Comparison of ENCODE assay signal across 1 cellular context in the genomic region with DNA sequence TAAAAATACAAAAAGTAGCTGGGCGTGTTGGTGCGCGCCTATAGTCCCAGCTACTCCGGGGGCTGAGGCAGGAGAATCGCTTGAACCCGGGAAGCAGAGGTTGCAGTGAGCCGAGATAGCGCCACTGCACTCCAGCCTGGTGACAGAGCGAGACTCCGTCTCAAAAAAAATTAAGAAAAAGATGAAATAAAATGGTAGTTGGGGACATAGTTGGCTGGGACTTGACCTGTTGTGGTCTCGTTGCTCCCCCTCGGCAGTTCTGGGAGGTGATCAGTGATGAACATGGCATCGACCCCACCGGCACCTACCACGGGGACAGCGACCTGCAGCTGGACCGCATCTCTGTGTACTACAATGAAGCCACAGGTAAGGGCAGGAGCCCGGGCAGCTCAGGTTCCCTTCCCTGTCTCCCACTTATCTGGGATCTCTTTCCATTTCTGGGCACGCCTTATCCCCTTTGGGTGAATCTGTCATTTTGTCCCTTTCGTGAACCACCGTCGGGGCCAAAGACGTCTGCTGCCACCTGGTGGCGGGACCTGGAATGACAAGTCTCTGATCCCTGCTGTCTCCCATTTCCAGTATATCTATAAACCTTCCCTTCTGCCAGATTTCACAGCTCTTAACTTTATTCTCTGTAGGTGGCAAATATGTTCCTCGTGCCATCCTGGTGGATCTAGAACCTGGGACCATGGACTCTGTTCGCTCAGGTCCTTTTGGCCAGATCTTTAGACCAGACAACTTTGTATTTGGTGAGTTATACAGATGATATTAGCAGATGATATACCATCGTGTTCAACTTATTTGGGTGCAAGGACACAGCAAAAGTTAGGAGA.
TF ChIP-seq lines count a peak whose summit lies in the region.

No MANE protein-coding gene starts in this region.

TF ChIP-seq in HepG2, 621 proteins besides CTCF, POLR2A, EP300 and RAD21 (continues in another document):
- TF ChIP-seq, protein P1, sequence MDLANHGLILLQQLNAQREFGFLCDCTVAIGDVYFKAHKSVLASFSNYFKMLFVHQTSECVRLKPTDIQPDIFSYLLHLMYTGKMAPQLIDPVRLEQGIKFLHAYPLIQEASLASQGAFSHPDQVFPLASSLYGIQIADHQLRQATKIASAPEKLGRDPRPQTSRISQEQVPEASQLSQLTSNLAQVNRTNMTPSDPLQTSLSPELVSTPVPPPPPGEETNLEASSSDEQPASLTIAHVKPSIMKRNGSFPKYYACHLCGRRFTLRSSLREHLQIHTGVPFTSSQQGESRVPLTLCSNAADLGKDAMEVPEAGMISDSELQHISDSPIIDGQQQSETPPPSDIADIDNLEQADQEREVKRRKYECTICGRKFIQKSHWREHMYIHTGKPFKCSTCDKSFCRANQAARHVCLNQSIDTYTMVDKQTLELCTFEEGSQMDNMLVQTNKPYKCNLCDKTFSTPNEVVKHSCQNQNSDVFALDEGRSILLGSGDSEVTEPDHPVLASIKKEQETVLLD (CRISPR knock-in tag; IDR thresholded peaks at IDR 0.05; ENCODE audit: low read depth): 0 out of 2 replicates have a peak, but pooled peaks have one; percentile 30
- no peak for TF ChIP-seq ZNF543 (CRISPR knock-in tag; IDR thresholded peaks at IDR 0.05)
- TF ChIP-seq, protein P2, sequence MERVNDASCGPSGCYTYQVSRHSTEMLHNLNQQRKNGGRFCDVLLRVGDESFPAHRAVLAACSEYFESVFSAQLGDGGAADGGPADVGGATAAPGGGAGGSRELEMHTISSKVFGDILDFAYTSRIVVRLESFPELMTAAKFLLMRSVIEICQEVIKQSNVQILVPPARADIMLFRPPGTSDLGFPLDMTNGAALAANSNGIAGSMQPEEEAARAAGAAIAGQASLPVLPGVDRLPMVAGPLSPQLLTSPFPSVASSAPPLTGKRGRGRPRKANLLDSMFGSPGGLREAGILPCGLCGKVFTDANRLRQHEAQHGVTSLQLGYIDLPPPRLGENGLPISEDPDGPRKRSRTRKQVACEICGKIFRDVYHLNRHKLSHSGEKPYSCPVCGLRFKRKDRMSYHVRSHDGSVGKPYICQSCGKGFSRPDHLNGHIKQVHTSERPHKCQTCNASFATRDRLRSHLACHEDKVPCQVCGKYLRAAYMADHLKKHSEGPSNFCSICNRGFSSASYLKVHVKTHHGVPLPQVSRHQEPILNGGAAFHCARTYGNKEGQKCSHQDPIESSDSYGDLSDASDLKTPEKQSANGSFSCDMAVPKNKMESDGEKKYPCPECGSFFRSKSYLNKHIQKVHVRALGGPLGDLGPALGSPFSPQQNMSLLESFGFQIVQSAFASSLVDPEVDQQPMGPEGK (CRISPR knock-in tag; IDR thresholded peaks at IDR 0.05): 0 out of 2 replicates have a peak, but pooled peaks have one; percentile 32
- no peak for TF ChIP-seq PCBP2 (optimal IDR thresholded peaks at IDR 0.05; ENCODE audit: low read depth, low read length, poor library complexity, severe bottlenecking)
- no peak for TF ChIP-seq RFX3 (CRISPR knock-in tag; IDR thresholded peaks at IDR 0.05)
- peak; percentile 92; the same call in 1 of the 2 replicates for TF ChIP-seq SMYD3 (CRISPR knock-in tag; IDR thresholded peaks at IDR 0.05)
- TF ChIP-seq ZFP36 (IDR thresholded peaks at IDR 0.05; ENCODE audit: borderline replicate concordance, low read depth, low read length, partially characterized antibody): no peak
- TF ChIP-seq, protein P3, sequence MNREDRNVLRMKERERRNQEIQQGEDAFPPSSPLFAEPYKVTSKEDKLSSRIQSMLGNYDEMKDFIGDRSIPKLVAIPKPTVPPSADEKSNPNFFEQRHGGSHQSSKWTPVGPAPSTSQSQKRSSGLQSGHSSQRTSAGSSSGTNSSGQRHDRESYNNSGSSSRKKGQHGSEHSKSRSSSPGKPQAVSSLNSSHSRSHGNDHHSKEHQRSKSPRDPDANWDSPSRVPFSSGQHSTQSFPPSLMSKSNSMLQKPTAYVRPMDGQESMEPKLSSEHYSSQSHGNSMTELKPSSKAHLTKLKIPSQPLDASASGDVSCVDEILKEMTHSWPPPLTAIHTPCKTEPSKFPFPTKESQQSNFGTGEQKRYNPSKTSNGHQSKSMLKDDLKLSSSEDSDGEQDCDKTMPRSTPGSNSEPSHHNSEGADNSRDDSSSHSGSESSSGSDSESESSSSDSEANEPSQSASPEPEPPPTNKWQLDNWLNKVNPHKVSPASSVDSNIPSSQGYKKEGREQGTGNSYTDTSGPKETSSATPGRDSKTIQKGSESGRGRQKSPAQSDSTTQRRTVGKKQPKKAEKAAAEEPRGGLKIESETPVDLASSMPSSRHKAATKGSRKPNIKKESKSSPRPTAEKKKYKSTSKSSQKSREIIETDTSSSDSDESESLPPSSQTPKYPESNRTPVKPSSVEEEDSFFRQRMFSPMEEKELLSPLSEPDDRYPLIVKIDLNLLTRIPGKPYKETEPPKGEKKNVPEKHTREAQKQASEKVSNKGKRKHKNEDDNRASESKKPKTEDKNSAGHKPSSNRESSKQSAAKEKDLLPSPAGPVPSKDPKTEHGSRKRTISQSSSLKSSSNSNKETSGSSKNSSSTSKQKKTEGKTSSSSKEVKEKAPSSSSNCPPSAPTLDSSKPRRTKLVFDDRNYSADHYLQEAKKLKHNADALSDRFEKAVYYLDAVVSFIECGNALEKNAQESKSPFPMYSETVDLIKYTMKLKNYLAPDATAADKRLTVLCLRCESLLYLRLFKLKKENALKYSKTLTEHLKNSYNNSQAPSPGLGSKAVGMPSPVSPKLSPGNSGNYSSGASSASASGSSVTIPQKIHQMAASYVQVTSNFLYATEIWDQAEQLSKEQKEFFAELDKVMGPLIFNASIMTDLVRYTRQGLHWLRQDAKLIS (CRISPR knock-in tag; IDR thresholded peaks at IDR 0.05): no peak
- no peak for TF ChIP-seq ZSCAN29 (CRISPR knock-in tag; conservative IDR thresholded peaks at IDR 0.05)
- TF ChIP-seq HMG20B (CRISPR knock-in tag; conservative IDR thresholded peaks at IDR 0.05): no peak
- TF ChIP-seq ZSCAN9 (CRISPR knock-in tag; IDR thresholded peaks at IDR 0.05; ENCODE audit: borderline replicate concordance): no peak
- no peak for TF ChIP-seq ZNF274 (CRISPR knock-in tag; IDR thresholded peaks at IDR 0.05)
- TF ChIP-seq CCDC6 (CRISPR knock-in tag; IDR thresholded peaks at IDR 0.05): no peak
- TF ChIP-seq HNRNPLL (IDR thresholded peaks at IDR 0.05; ENCODE audit: low read depth, low read length, poor library complexity, severe bottlenecking): no peak
- TF ChIP-seq, protein P4, sequence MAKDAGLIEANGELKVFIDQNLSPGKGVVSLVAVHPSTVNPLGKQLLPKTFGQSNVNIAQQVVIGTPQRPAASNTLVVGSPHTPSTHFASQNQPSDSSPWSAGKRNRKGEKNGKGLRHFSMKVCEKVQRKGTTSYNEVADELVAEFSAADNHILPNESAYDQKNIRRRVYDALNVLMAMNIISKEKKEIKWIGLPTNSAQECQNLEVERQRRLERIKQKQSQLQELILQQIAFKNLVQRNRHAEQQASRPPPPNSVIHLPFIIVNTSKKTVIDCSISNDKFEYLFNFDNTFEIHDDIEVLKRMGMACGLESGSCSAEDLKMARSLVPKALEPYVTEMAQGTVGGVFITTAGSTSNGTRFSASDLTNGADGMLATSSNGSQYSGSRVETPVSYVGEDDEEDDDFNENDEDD (CRISPR knock-in tag; IDR thresholded peaks at IDR 0.05; ENCODE audit: borderline replicate concordance): no peak
- no peak; the same call in 1 of the 2 replicates for TF ChIP-seq SALL2 (CRISPR knock-in tag; IDR thresholded peaks at IDR 0.05)
- TF ChIP-seq ZNF136 (CRISPR knock-in tag; IDR thresholded peaks at IDR 0.05; ENCODE audit: low read depth): no peak
- no peak for TF ChIP-seq TMF1 (CRISPR knock-in tag; IDR thresholded peaks at IDR 0.05; ENCODE audit: low read depth)
- no peak; the same call in 1 of the 2 replicates for TF ChIP-seq ZNF766 (CRISPR knock-in tag; IDR thresholded peaks at IDR 0.05; ENCODE audit: borderline replicate concordance)
- TF ChIP-seq RXRA (CRISPR knock-in tag; IDR thresholded peaks at IDR 0.05): peak; percentile 46; the same call in 1 of the 2 replicates
- TF ChIP-seq, protein P5, sequence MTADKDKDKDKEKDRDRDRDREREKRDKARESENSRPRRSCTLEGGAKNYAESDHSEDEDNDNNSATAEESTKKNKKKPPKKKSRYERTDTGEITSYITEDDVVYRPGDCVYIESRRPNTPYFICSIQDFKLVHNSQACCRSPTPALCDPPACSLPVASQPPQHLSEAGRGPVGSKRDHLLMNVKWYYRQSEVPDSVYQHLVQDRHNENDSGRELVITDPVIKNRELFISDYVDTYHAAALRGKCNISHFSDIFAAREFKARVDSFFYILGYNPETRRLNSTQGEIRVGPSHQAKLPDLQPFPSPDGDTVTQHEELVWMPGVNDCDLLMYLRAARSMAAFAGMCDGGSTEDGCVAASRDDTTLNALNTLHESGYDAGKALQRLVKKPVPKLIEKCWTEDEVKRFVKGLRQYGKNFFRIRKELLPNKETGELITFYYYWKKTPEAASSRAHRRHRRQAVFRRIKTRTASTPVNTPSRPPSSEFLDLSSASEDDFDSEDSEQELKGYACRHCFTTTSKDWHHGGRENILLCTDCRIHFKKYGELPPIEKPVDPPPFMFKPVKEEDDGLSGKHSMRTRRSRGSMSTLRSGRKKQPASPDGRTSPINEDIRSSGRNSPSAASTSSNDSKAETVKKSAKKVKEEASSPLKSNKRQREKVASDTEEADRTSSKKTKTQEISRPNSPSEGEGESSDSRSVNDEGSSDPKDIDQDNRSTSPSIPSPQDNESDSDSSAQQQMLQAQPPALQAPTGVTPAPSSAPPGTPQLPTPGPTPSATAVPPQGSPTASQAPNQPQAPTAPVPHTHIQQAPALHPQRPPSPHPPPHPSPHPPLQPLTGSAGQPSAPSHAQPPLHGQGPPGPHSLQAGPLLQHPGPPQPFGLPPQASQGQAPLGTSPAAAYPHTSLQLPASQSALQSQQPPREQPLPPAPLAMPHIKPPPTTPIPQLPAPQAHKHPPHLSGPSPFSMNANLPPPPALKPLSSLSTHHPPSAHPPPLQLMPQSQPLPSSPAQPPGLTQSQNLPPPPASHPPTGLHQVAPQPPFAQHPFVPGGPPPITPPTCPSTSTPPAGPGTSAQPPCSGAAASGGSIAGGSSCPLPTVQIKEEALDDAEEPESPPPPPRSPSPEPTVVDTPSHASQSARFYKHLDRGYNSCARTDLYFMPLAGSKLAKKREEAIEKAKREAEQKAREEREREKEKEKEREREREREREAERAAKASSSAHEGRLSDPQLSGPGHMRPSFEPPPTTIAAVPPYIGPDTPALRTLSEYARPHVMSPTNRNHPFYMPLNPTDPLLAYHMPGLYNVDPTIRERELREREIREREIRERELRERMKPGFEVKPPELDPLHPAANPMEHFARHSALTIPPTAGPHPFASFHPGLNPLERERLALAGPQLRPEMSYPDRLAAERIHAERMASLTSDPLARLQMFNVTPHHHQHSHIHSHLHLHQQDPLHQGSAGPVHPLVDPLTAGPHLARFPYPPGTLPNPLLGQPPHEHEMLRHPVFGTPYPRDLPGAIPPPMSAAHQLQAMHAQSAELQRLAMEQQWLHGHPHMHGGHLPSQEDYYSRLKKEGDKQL (CRISPR knock-in tag; IDR thresholded peaks at IDR 0.05; ENCODE audit: low read depth): no peak
- TF ChIP-seq, protein P6, sequence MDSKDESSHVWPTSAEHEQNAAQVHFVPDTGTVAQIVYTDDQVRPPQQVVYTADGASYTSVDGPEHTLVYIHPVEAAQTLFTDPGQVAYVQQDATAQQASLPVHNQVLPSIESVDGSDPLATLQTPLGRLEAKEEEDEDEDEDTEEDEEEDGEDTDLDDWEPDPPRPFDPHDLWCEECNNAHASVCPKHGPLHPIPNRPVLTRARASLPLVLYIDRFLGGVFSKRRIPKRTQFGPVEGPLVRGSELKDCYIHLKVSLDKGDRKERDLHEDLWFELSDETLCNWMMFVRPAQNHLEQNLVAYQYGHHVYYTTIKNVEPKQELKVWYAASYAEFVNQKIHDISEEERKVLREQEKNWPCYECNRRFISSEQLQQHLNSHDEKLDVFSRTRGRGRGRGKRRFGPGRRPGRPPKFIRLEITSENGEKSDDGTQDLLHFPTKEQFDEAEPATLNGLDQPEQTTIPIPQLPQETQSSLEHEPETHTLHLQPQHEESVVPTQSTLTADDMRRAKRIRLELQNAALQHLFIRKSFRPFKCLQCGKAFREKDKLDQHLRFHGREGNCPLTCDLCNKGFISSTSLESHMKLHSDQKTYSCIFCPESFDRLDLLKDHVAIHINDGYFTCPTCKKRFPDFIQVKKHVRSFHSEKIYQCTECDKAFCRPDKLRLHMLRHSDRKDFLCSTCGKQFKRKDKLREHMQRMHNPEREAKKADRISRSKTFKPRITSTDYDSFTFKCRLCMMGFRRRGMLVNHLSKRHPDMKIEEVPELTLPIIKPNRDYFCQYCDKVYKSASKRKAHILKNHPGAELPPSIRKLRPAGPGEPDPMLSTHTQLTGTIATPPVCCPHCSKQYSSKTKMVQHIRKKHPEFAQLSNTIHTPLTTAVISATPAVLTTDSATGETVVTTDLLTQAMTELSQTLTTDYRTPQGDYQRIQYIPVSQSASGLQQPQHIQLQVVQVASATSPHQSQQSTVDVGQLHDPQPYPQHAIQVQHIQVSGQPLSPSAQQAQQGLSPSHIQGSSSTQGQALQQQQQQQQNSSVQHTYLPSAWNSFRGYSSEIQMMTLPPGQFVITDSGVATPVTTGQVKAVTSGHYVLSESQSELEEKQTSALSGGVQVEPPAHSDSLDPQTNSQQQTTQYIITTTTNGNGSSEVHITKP (CRISPR knock-in tag; IDR thresholded peaks at IDR 0.05; ENCODE audit: low read depth): no peak
- TF ChIP-seq, protein P7, sequence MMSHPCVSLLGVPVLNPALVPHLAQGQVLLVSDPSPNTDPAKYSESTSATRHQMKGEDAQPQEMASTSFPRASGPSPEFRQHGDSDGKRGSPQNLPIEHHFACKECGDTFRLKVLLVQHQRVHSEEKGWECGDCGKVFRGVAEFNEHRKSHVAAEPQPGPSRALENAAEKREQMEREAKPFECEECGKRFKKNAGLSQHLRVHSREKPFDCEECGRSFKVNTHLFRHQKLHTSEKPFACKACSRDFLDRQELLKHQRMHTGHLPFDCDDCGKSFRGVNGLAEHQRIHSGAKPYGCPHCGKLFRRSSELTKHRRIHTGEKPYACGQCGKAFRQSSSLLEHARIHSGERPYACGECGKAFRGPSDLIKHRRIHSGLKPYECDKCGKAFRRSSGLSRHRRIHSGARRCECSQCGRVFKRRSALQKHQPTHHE (CRISPR knock-in tag; IDR thresholded peaks at IDR 0.05; ENCODE audit: borderline replicate concordance): no peak
- TF ChIP-seq SP2 (CRISPR knock-in tag; IDR thresholded peaks at IDR 0.05): no peak
- TF ChIP-seq, protein P8, sequence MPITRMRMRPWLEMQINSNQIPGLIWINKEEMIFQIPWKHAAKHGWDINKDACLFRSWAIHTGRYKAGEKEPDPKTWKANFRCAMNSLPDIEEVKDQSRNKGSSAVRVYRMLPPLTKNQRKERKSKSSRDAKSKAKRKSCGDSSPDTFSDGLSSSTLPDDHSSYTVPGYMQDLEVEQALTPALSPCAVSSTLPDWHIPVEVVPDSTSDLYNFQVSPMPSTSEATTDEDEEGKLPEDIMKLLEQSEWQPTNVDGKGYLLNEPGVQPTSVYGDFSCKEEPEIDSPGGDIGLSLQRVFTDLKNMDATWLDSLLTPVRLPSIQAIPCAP (CRISPR knock-in tag; IDR thresholded peaks at IDR 0.05; ENCODE audit: low read depth): no peak
- no peak for TF ChIP-seq FIP1L1 (IDR thresholded peaks at IDR 0.05; ENCODE audit: borderline replicate concordance, insufficient read depth, low read depth, low read length)
- no peak for TF ChIP-seq ATAD3A (CRISPR knock-in tag; IDR thresholded peaks at IDR 0.05)
- TF ChIP-seq, protein P9, sequence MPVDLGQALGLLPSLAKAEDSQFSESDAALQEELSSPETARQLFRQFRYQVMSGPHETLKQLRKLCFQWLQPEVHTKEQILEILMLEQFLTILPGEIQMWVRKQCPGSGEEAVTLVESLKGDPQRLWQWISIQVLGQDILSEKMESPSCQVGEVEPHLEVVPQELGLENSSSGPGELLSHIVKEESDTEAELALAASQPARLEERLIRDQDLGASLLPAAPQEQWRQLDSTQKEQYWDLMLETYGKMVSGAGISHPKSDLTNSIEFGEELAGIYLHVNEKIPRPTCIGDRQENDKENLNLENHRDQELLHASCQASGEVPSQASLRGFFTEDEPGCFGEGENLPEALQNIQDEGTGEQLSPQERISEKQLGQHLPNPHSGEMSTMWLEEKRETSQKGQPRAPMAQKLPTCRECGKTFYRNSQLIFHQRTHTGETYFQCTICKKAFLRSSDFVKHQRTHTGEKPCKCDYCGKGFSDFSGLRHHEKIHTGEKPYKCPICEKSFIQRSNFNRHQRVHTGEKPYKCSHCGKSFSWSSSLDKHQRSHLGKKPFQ (CRISPR knock-in tag; IDR thresholded peaks at IDR 0.05; ENCODE audit: insufficient replicate concordance): no peak
